Comparison of ENCODE assay signal across 1 cellular context in genomic region chr22:50400931-50401330, GRCh38.
TF ChIP-seq lines count a peak whose summit lies in the region.

No MANE protein-coding gene starts in this region.

TF ChIP-seq in GM23338, 12 proteins besides CTCF, POLR2A, EP300 and RAD21 (continued from another document):
- TF ChIP-seq ZNF462 (CRISPR knock-in tag; IDR thresholded peaks at IDR 0.05) (no peak), JUNB (IDR thresholded peaks at IDR 0.05; ENCODE audit: unreplicated experiment) (no peak), STAT1 (IDR thresholded peaks at IDR 0.05; ENCODE audit: unreplicated experiment) (no peak), NANOG (IDR thresholded peaks at IDR 0.05; ENCODE audit: borderline replicate concordance) (no peak), ZNF331 (CRISPR knock-in tag; IDR thresholded peaks at IDR 0.05; ENCODE audit: low read depth) (no peak), REST (IDR thresholded peaks at IDR 0.05; ENCODE audit: unreplicated experiment) (no peak), ZNF114 (CRISPR knock-in tag; IDR thresholded peaks at IDR 0.05) (no peak), ETS1 (IDR thresholded peaks at IDR 0.05) (no peak)
TF ChIP-seq in GM23338: peak in this region for 0.
